Comparison of ENCODE assay signal across 8 cellular contexts in genomic region chr9:6015278-6016157, GRCh38. TPM values are rescaled to one million over a fixed set of nuclear protein-coding genes. Genes with fewer than 3 reads are reported as not detected.
A peak's percentile ranks its signal among the peaks of the same experiment; 100 is the strongest.
DNase-seq lines count a peak whose midpoint lies in the region; ATAC-seq and TF ChIP-seq lines count a peak whose summit lies in the region.

Gene RANBP6 (minus strand): TSS chr9:6015624. CDS start chr9:6015607, 17 bp downstream.

- no peak for TF ChIP-seq CTCF in DND-41 (IDR thresholded peaks at IDR 0.05; ENCODE audit: borderline replicate concordance, extremely low read depth, low read length, poor library complexity, severe bottlenecking)
- no peak for TF ChIP-seq CTCF in KMS-11 (conservative IDR thresholded peaks at IDR 0.05; ENCODE audit: low read depth, low read length)
- TF ChIP-seq CTCF in fibroblast of lung (conservative IDR thresholded peaks at IDR 0.05 in 1 of 2, IDR thresholded peaks at IDR 0.05 in 1 of 2; ENCODE audit: low read depth in 1 of 2, low read length in 2 of 2): no peak

- DNase-seq in DND-41: peak; percentile 89
- peak; percentile 90 for DNase-seq in RPMI8226
- peak; percentile 82 to 84 for DNase-seq in fibroblast of lung (ENCODE audit: low read depth in 2 of 2)
- DNase-seq in naive thymus-derived CD4-positive, alpha-beta T cell: peak; percentile 81 to 92 (median 91)
- peak; percentile 84 for DNase-seq in stimulated activated naive B cell treated with anti-CD40 and anti-IgM and Interleukin-4, amounts not matched to agents 10 μg/mL and 1 μg/mL and 100 μg/mL, for 72 hours

- H3K36me3 Mint-ChIP-seq in activated T-helper 17 cell treated with anti-CD3 and anti-CD28 coated beads, Interleukin-2, amount 50 U/mL, for 72 hours (ENCODE audit: low read depth): peaks cover 43% of the 10 kb centered on the region
- peaks cover 22 to 46% (median 44%) of the 10 kb centered on the region in 5 donors for H3K36me3 Mint-ChIP-seq in naive thymus-derived CD4-positive, alpha-beta T cell
- H3K36me3 Mint-ChIP-seq in stimulated activated naive B cell treated with anti-CD40 and anti-IgM and Interleukin-4, amounts not matched to agents 10 μg/mL and 1 μg/mL and 100 μg/mL, for 72 hours: peaks cover 28 to 35% of the 10 kb centered on the region in 2 donors

- intact Hi-C loops in naive thymus-derived CD4-positive, alpha-beta T cell (cut with micrococcal nuclease): loop anchor here (1.0 to 2.0 kb wide), 5 partner anchors 8 to 1337 kb away; partner anchors contain the start of genes CDC37L1 (in 1 of the 2) and RCL1 (in 1 of the 2)

- peak within 1 kb of the TSS; percentile 94 for H3K27ac Mint-ChIP-seq in activated T-helper 17 cell treated with anti-CD3 and anti-CD28 coated beads, Interleukin-2, amount 50 U/mL, for 72 hours
- peak within 1 kb of the TSS; percentile 91 to 100 (median 99) for H3K27ac Mint-ChIP-seq in naive thymus-derived CD4-positive, alpha-beta T cell
- peak within 1 kb of the TSS; percentile 98 for H3K27ac Mint-ChIP-seq in stimulated activated naive B cell treated with anti-CD40 and anti-IgM and Interleukin-4, amounts not matched to agents 10 μg/mL and 1 μg/mL and 100 μg/mL, for 72 hours

- POLR2A ChIA-PET in naive thymus-derived CD4-positive, alpha-beta T cell (lab: Charles Lee): interaction anchor here (0.5 to 3.5 kb wide), 17 partner anchors 8 to 1350 kb away, joined by 3 to 37 read pairs (median 4); partner anchors contain the start of genes ERMP1, KDM4C, RIC1 and UHRF2

- H3K27ac ChIP-seq in DND-41 (ENCODE audit: low read length) (peak within 1 kb of the TSS; percentile 89), KMS-11 (peak within 1 kb of the TSS; percentile 70), fibroblast of lung (ENCODE audit: insufficient read depth, low read length) (peak within 1 kb of the TSS; percentile 90)
- peak within 1 kb of the TSS; percentile 75 for H3K27ac ChIP-seq in naive thymus-derived CD4-positive, alpha-beta T cell (ENCODE audit: low read depth, low read length)

- H3K36me3 ChIP-seq in DND-41 (ENCODE audit: insufficient read depth, low read length) (peaks cover 29% of the 10 kb centered on the region), KMS-11 (ENCODE audit: insufficient read depth) (no peaks in the 10 kb centered on the region), fibroblast of lung (ENCODE audit: control insufficient read depth, insufficient read depth, low read length) (no peaks in the 10 kb centered on the region)
- H3K36me3 ChIP-seq in naive thymus-derived CD4-positive, alpha-beta T cell (ENCODE audit: control insufficient read depth in 2 of 3, insufficient read depth in 3 of 3, low read length in 3 of 3): peaks cover 0 to 5% (median 0%) of the 10 kb centered on the region in 3 experiments

- H3K4me1 Mint-ChIP-seq in activated T-helper 17 cell treated with anti-CD3 and anti-CD28 coated beads, Interleukin-2, amount 50 U/mL, for 72 hours: peaks cover 11% of the 10 kb centered on the region
- peaks cover 13 to 49% (median 38%) of the 10 kb centered on the region in 7 donors for H3K4me1 Mint-ChIP-seq in naive thymus-derived CD4-positive, alpha-beta T cell
- peaks cover 20 to 30% of the 10 kb centered on the region in 2 donors for H3K4me1 Mint-ChIP-seq in stimulated activated naive B cell treated with anti-CD40 and anti-IgM and Interleukin-4, amounts not matched to agents 10 μg/mL and 1 μg/mL and 100 μg/mL, for 72 hours

- ATAC-seq in DND-41 (ENCODE audit: insufficient read depth, low read depth): peak; percentile 99
- peak; percentile 97 for ATAC-seq in GM21786 (IDR thresholded peaks at IDR 0.05; ENCODE audit: unreplicated experiment)
- peak; percentile 99 for ATAC-seq in activated T-helper 17 cell treated with anti-CD3 and anti-CD28 coated beads, Interleukin-2, amount 50 U/mL, for 72 hours (replicated peaks)
- peak; percentile 100 for ATAC-seq in naive thymus-derived CD4-positive, alpha-beta T cell
- peak; percentile 100 for ATAC-seq in stimulated activated naive B cell treated with anti-CD40 and anti-IgM and Interleukin-4, amounts not matched to agents 10 μg/mL and 1 μg/mL and 100 μg/mL, for 72 hours (replicated peaks)

- H3K9me3 Mint-ChIP-seq in activated T-helper 17 cell treated with anti-CD3 and anti-CD28 coated beads, Interleukin-2, amount 50 U/mL, for 72 hours: peaks cover 6% of the 10 kb centered on the region
- peaks cover 0 to 49% (median 21%) of the 10 kb centered on the region in 11 donors for H3K9me3 Mint-ChIP-seq in naive thymus-derived CD4-positive, alpha-beta T cell
- H3K9me3 Mint-ChIP-seq in stimulated activated naive B cell treated with anti-CD40 and anti-IgM and Interleukin-4, amounts not matched to agents 10 μg/mL and 1 μg/mL and 100 μg/mL, for 72 hours: peaks cover 0 to 2% of the 10 kb centered on the region in 2 donors

- H3K27me3 ChIP-seq in DND-41 (ENCODE audit: insufficient read depth, low read length, poor library complexity) (no peaks in the 10 kb centered on the region), KMS-11 (ENCODE audit: insufficient read depth, low read depth) (no peaks in the 10 kb centered on the region), fibroblast of lung (ENCODE audit: control insufficient read depth, insufficient read depth, low read length) (no peaks in the 10 kb centered on the region)
- no peaks in the 10 kb centered on the region for H3K27me3 ChIP-seq in naive thymus-derived CD4-positive, alpha-beta T cell (ENCODE audit: control insufficient read depth in 2 of 2, insufficient read depth in 2 of 2, low read length in 2 of 2)

- peaks cover 51% of the 10 kb centered on the region for H3K4me1 ChIP-seq in DND-41 (ENCODE audit: insufficient read depth, low read length)
- peaks cover 35% of the 10 kb centered on the region for H3K4me1 ChIP-seq in KMS-11 (ENCODE audit: low read depth, poor library complexity, severe bottlenecking)
- peaks cover 3% of the 10 kb centered on the region for H3K4me1 ChIP-seq in fibroblast of lung (ENCODE audit: control insufficient read depth, extremely low read depth, insufficient read depth, low read length)
- H3K4me1 ChIP-seq in naive thymus-derived CD4-positive, alpha-beta T cell (ENCODE audit: control insufficient read depth in 2 of 2, insufficient read depth in 2 of 2, low read length in 2 of 2): peaks cover 8 to 11% of the 10 kb centered on the region in 2 donors

- peak within 1 kb of the TSS; percentile 96 for H2AFZ ChIP-seq in DND-41 (ENCODE audit: low read depth, low read length)
- H2AFZ ChIP-seq in KMS-11 (ENCODE audit: low read depth): peak within 1 kb of the TSS; percentile 86
- H2AFZ ChIP-seq in fibroblast of lung (ENCODE audit: low read length): peak within 1 kb of the TSS; percentile 97

- H3K9ac ChIP-seq in DND-41 (ENCODE audit: low read depth, low read length) (peak within 1 kb of the TSS; percentile 64), KMS-11 (peak within 1 kb of the TSS; percentile 75), fibroblast of lung (ENCODE audit: insufficient read depth, low read length) (peak within 1 kb of the TSS; percentile 83)

- CTCF ChIA-PET in naive thymus-derived CD4-positive, alpha-beta T cell (lab: Charles Lee): interaction anchor here (0.6 to 1.4 kb wide), 5 partner anchors 11 to 1732 kb away, joined by 3 to 5 read pairs (median 4); no protein-coding TSS in a partner anchor

- H3K79me2 ChIP-seq in DND-41 (ENCODE audit: insufficient read depth, low read length) (peaks cover 49% of the 10 kb centered on the region), KMS-11 (ENCODE audit: insufficient read depth, low read depth) (peaks cover 48% of the 10 kb centered on the region), fibroblast of lung (ENCODE audit: control insufficient read depth, insufficient read depth, low read length) (peaks cover 30% of the 10 kb centered on the region)

- H3K4me3 ChIP-seq in DND-41 (ENCODE audit: low read depth in 1 of 2, low read length in 2 of 2) (peak within 1 kb of the TSS; percentile 70 to 89), KMS-11 (IDR thresholded peaks at IDR 0.05; ENCODE audit: insufficient read depth, low read depth, low read length) (no peak within 1 kb of the TSS), fibroblast of lung (replicated peaks in 1 of 4; ENCODE audit: control extremely low read depth in 1 of 4, insufficient read depth in 1 of 4, low read depth in 3 of 4, low read length in 4 of 4) (peak within 1 kb of the TSS; percentile 78 to 100 (median 95))
- peak within 1 kb of the TSS; percentile 65 for H3K4me3 ChIP-seq in naive thymus-derived CD4-positive, alpha-beta T cell (ENCODE audit: low read length)

- H3K27me3 Mint-ChIP-seq in activated T-helper 17 cell treated with anti-CD3 and anti-CD28 coated beads, Interleukin-2, amount 50 U/mL, for 72 hours: no peaks in the 10 kb centered on the region
- H3K27me3 Mint-ChIP-seq in naive thymus-derived CD4-positive, alpha-beta T cell: no peaks in the 10 kb centered on the region
- peaks cover 0 to 2% of the 10 kb centered on the region in 2 donors for H3K27me3 Mint-ChIP-seq in stimulated activated naive B cell treated with anti-CD40 and anti-IgM and Interleukin-4, amounts not matched to agents 10 μg/mL and 1 μg/mL and 100 μg/mL, for 72 hours

- H4K20me1 ChIP-seq in DND-41 (ENCODE audit: insufficient read depth, low read length) (peaks cover 19% of the 10 kb centered on the region; the same call in 1 of the 2 replicates), KMS-11 (ENCODE audit: insufficient read depth) (no peaks in the 10 kb centered on the region), fibroblast of lung (ENCODE audit: control insufficient read depth, extremely low read depth, insufficient read depth, low read length) (no peaks in the 10 kb centered on the region)

- H3K4me3 Mint-ChIP-seq in activated T-helper 17 cell treated with anti-CD3 and anti-CD28 coated beads, Interleukin-2, amount 50 U/mL, for 72 hours: peak within 1 kb of the TSS; percentile 94
- peak within 1 kb of the TSS; percentile 91 to 99 (median 96) for H3K4me3 Mint-ChIP-seq in naive thymus-derived CD4-positive, alpha-beta T cell
- peak within 1 kb of the TSS; percentile 91 to 92 for H3K4me3 Mint-ChIP-seq in stimulated activated naive B cell treated with anti-CD40 and anti-IgM and Interleukin-4, amounts not matched to agents 10 μg/mL and 1 μg/mL and 100 μg/mL, for 72 hours

- no peaks in the 10 kb centered on the region for H3K9me3 ChIP-seq in DND-41 (ENCODE audit: insufficient read depth, low read length, severe bottlenecking)
- H3K9me3 ChIP-seq in fibroblast of lung (ENCODE audit: control insufficient read depth, insufficient read depth, low read depth, low read length): no peaks in the 10 kb centered on the region
- peaks cover 0 to 3% (median 0%) of the 10 kb centered on the region in 3 experiments for H3K9me3 ChIP-seq in naive thymus-derived CD4-positive, alpha-beta T cell (ENCODE audit: control insufficient read depth in 2 of 3, low read length in 3 of 3)

- H3K4me2 ChIP-seq in DND-41 (ENCODE audit: insufficient read depth, low read length) (peak within 1 kb of the TSS; percentile 81), KMS-11 (peak within 1 kb of the TSS; percentile 88), fibroblast of lung (ENCODE audit: extremely low read depth, insufficient read depth, low read length) (peak within 1 kb of the TSS; percentile 94)

RNA-seq across cellular contexts. Expression of gene RANBP6, which starts in this region (rescaled TPM):
- 10 to 100 TPM; 14.6 to 22.7 TPM for total RNA-seq in activated T-helper 17 cell treated with anti-CD3 and anti-CD28 coated beads, Interleukin-2, amount 50 U/mL, for 72 hours
- 22.1 and 24.9 TPM in 2 replicates for total RNA-seq in fibroblast of lung
- polyA plus RNA-seq in fibroblast of lung: 14.2 and 17.2 TPM in 2 replicates
- polyA plus RNA-seq in fibroblast of lung (2012): 14.2 and 17.5 TPM in 2 replicates
- polyA minus RNA-seq in fibroblast of lung (ENCODE audit: low replicate concordance): 1.5 and 1.9 TPM in 2 replicates
- total RNA-seq in naive thymus-derived CD4-positive, alpha-beta T cell: 10 to 100 TPM; 21.9 to 34.3 (median 30.3) TPM
- polyA plus RNA-seq in naive thymus-derived CD4-positive, alpha-beta T cell: 10 to 100 TPM; 21.0 to 22.9 TPM
